26 cellular contexts compared by ENCODE assay signal in the genomic region with DNA sequence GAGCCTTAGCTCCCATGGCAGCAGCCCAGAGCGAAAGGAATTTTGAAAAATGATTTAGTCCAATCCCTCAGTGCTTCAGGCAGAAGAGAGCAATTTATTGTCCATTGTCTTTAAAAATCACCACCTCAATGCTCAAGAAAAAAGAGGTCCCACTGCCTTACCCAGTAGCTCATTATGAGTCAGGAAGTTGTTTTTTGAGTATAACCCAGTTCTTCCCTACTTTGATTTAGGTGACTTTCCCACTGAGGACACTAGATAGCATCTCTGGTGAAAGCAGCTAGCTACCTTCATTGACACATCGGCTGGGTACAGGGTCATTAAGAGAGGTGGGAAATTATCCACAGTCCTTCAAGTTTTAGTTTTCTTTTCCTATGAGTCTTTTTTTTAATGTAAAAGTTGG. TPM values are rescaled to one million over a fixed set of nuclear protein-coding genes. Genes with fewer than 3 reads are reported as not detected.
DNase-seq lines count a peak whose midpoint lies in the region; ATAC-seq and TF ChIP-seq lines count a peak whose summit lies in the region.
"Had no signal": no experiment of that assay in that cellular context is flagged by ENCODE, and none has a peak within 500 bp of the region (broad histone marks: within the 10 kb centered on the region; RNA-seq: fewer than 3 reads in every experiment).

No MANE protein-coding gene starts in this region.

- H2AFZ ChIP-seq in neural progenitor cell (replicated peaks): no peak overlapping the region

- ATAC-seq in activated CD8-positive, alpha-beta T cell treated with anti-CD3 and anti-CD28 coated beads, Interleukin-2, amount 10 ng/mL, durations not matched to agents 7 days and 5 days: no peak
- ATAC-seq in left lobe of liver (no peak), HG02642 (IDR thresholded peaks at IDR 0.05; ENCODE audit: poor library complexity, unreplicated experiment) (no peak)

- H3K27me3 Mint-ChIP-seq in activated CD4-positive, alpha-beta T cell treated with anti-CD3 and anti-CD28 coated beads, Interleukin-2, amount 10 ng/mL, durations not matched to agents 7 days and 5 days: no peaks in the 10 kb centered on the region
- no peaks in the 10 kb centered on the region for H3K27me3 Mint-ChIP-seq in activated CD8-positive, alpha-beta T cell treated with anti-CD3 and anti-CD28 coated beads, Interleukin-2, amount 10 ng/mL, durations not matched to agents 7 days and 5 days (ENCODE audit: low read depth)
- peaks cover 5% of the 10 kb centered on the region for H3K27me3 Mint-ChIP-seq in neural progenitor cell (ENCODE audit: insufficient read depth, low read depth)
- H3K27me3 Mint-ChIP-seq: IgD-negative memory B cell; progenitor cell of endocrine pancreas; stimulated activated naive CD8-positive, alpha-beta T cell treated with anti-CD3 and anti-CD28 coated beads, Interleukin-15, Interleukin-2, amounts not matched to agents 100 ng/mL and 50 ng/mL, for 24 hours had no signal

- peak overlapping the region; percentile 19 for H3K27ac Mint-ChIP-seq in activated CD4-positive, alpha-beta T cell treated with anti-CD3 and anti-CD28 coated beads, Interleukin-2, amount 10 ng/mL, durations not matched to agents 7 days and 5 days
- H3K27ac Mint-ChIP-seq in activated CD8-positive, alpha-beta T cell treated with anti-CD3 and anti-CD28 coated beads, Interleukin-2, amount 10 ng/mL, durations not matched to agents 7 days and 5 days: peak overlapping the region; percentile 43
- H3K27ac Mint-ChIP-seq in neural progenitor cell: peak overlapping the region; percentile 72
- H3K27ac Mint-ChIP-seq: IgD-negative memory B cell; progenitor cell of endocrine pancreas; stimulated activated naive CD8-positive, alpha-beta T cell treated with anti-CD3 and anti-CD28 coated beads, Interleukin-15, Interleukin-2, amounts not matched to agents 100 ng/mL and 50 ng/mL, for 24 hours had no signal

- H3K4me1 ChIP-seq in neural progenitor cell: peaks cover 5% of the 10 kb centered on the region
- H3K4me1 ChIP-seq: colonic mucosa, HAP-1 had no signal

- H3K4me2 ChIP-seq in neural progenitor cell: no peak overlapping the region

- H4K20me1 ChIP-seq in neural progenitor cell (ENCODE audit: low read depth): no peaks in the 10 kb centered on the region

- no peaks in the 10 kb centered on the region for H3K27me3 ChIP-seq in neural progenitor cell
- H3K27me3 ChIP-seq: colonic mucosa, tibial artery had no signal

- H3K79me2 ChIP-seq in neural progenitor cell (ENCODE audit: low read depth): no peaks in the 10 kb centered on the region

- DNase-seq in activated CD4-positive, alpha-beta T cell treated with anti-CD3 and anti-CD28 coated beads, Interleukin-2, amount 10 ng/mL, durations not matched to agents 7 days and 5 days: no peak
- DNase-seq in activated CD4-positive, alpha-beta T cell treated with anti-CD3 and anti-CD28 coated beads, Interleukin-2, amount 50 U/mL, for 1 hour: no peak
- DNase-seq in ELR (ENCODE audit: low read depth) (peak; percentile 21), neural progenitor cell (ENCODE audit: low spot score) (no peak), NCI-H146 treated with DMSO at 0.1 percent for 48 hours (lab: John Stamatoyannopoulos, UW; ENCODE audit: unreplicated experiment) (no peak), left lobe of liver (ENCODE audit: low spot score) (no peak)
- no peak for DNase-seq in activated CD8-positive, alpha-beta T cell treated with anti-CD3 and anti-CD28 coated beads, Interleukin-2, amount 10 ng/mL, durations not matched to agents 7 days and 5 days
- DNase-seq: 8988T; activated naive CD4-positive, alpha-beta T cell; colonic mucosa; DMS53; effector memory CD4-positive, alpha-beta T cell; erythroblast; GDM1; NCI-H1092; NCI-H187; NCI-H524 treated with DMSO at 0.1 percent for 48 hours; SHP77; T1000 had no signal

- H3K4me3 ChIP-seq in neural progenitor cell: no peak overlapping the region
- H3K4me3 ChIP-seq: colonic mucosa, HAP-1, lung, tibial artery had no signal

- H3K36me3 Mint-ChIP-seq in activated CD4-positive, alpha-beta T cell treated with anti-CD3 and anti-CD28 coated beads, Interleukin-2, amount 10 ng/mL, durations not matched to agents 7 days and 5 days (ENCODE audit: low read depth): peaks cover 3% of the 10 kb centered on the region
- peaks cover 66% of the 10 kb centered on the region for H3K36me3 Mint-ChIP-seq in activated CD8-positive, alpha-beta T cell treated with anti-CD3 and anti-CD28 coated beads, Interleukin-2, amount 10 ng/mL, durations not matched to agents 7 days and 5 days (ENCODE audit: low read depth)
- no peaks in the 10 kb centered on the region for H3K36me3 Mint-ChIP-seq in neural progenitor cell

- H3K9me3 Mint-ChIP-seq in activated CD4-positive, alpha-beta T cell treated with anti-CD3 and anti-CD28 coated beads, Interleukin-2, amount 10 ng/mL, durations not matched to agents 7 days and 5 days: no peaks in the 10 kb centered on the region
- no peaks in the 10 kb centered on the region for H3K9me3 Mint-ChIP-seq in activated CD8-positive, alpha-beta T cell treated with anti-CD3 and anti-CD28 coated beads, Interleukin-2, amount 10 ng/mL, durations not matched to agents 7 days and 5 days (ENCODE audit: insufficient read depth)
- H3K9me3 Mint-ChIP-seq in neural progenitor cell: no peaks in the 10 kb centered on the region
- H3K9me3 Mint-ChIP-seq: IgD-negative memory B cell; stimulated activated naive CD8-positive, alpha-beta T cell treated with anti-CD3 and anti-CD28 coated beads, Interleukin-15, Interleukin-2, amounts not matched to agents 100 ng/mL and 50 ng/mL, for 24 hours had no signal

- no peak overlapping the region for H3K27ac ChIP-seq in neural progenitor cell
- H3K27ac ChIP-seq: colonic mucosa, tibial artery had no signal

- H3K9me3 ChIP-seq in neural progenitor cell (ENCODE audit: low read depth): no peaks in the 10 kb centered on the region
- H3K9me3 ChIP-seq: colonic mucosa, HAP-1, tibial artery had no signal

- H3F3A ChIP-seq in neural progenitor cell (ENCODE audit: low read depth): peaks cover 3% of the 10 kb centered on the region

- no peak overlapping the region for H3K4me3 Mint-ChIP-seq in activated CD4-positive, alpha-beta T cell treated with anti-CD3 and anti-CD28 coated beads, Interleukin-2, amount 10 ng/mL, durations not matched to agents 7 days and 5 days
- H3K4me3 Mint-ChIP-seq in activated CD8-positive, alpha-beta T cell treated with anti-CD3 and anti-CD28 coated beads, Interleukin-2, amount 10 ng/mL, durations not matched to agents 7 days and 5 days: no peak overlapping the region
- no peak overlapping the region for H3K4me3 Mint-ChIP-seq in neural progenitor cell
- H3K4me3 Mint-ChIP-seq: IgD-negative memory B cell; stimulated activated naive CD8-positive, alpha-beta T cell treated with anti-CD3 and anti-CD28 coated beads, Interleukin-15, Interleukin-2, amounts not matched to agents 100 ng/mL and 50 ng/mL, for 24 hours had no signal

- no peaks in the 10 kb centered on the region for H3K36me3 ChIP-seq in neural progenitor cell
- H3K36me3 ChIP-seq: colonic mucosa, HAP-1, tibial artery had no signal

- H3K4me1 Mint-ChIP-seq in activated CD4-positive, alpha-beta T cell treated with anti-CD3 and anti-CD28 coated beads, Interleukin-2, amount 10 ng/mL, durations not matched to agents 7 days and 5 days: peaks cover 25% of the 10 kb centered on the region
- peaks cover 28% of the 10 kb centered on the region for H3K4me1 Mint-ChIP-seq in activated CD8-positive, alpha-beta T cell treated with anti-CD3 and anti-CD28 coated beads, Interleukin-2, amount 10 ng/mL, durations not matched to agents 7 days and 5 days (ENCODE audit: low read depth)
- peaks cover 11% of the 10 kb centered on the region for H3K4me1 Mint-ChIP-seq in neural progenitor cell

- CTCF ChIA-PET in activated CD4-positive, alpha-beta T cell treated with anti-CD3 and anti-CD28 coated beads, Interleukin-2, amount 10 ng/mL, durations not matched to agents 7 days and 5 days (lab: Charles Lee): interaction anchor here (0.5 kb wide), 1 partner anchor 1867 kb away, joined by 3 read pairs; no protein-coding TSS in a partner anchor
- CTCF ChIA-PET in activated CD8-positive, alpha-beta T cell treated with anti-CD3 and anti-CD28 coated beads, Interleukin-2, amount 10 ng/mL, durations not matched to agents 7 days and 5 days (lab: Charles Lee): interaction anchor here (0.8 to 2.2 kb wide), 4 partner anchors 29 to 70 kb away, joined by 3 to 7 read pairs (median 4); no protein-coding TSS in a partner anchor

- POLR2A ChIA-PET in activated CD4-positive, alpha-beta T cell treated with anti-CD3 and anti-CD28 coated beads, Interleukin-2, amount 10 ng/mL, durations not matched to agents 7 days and 5 days (lab: Charles Lee): interaction anchor here (0.7 to 0.9 kb wide), 2 partner anchors 8 to 40 kb away, joined by 6 to 9 read pairs; no protein-coding TSS in a partner anchor
- POLR2A ChIA-PET in activated CD8-positive, alpha-beta T cell treated with anti-CD3 and anti-CD28 coated beads, Interleukin-2, amount 10 ng/mL, durations not matched to agents 7 days and 5 days (lab: Charles Lee): no interaction called here

- no peak for TF ChIP-seq CTCF in neural progenitor cell (IDR thresholded peaks at IDR 0.05)

- no peak overlapping the region for H3K9ac ChIP-seq in neural progenitor cell

RNA-seq across cellular contexts. Expression of gene PECAM1, which starts 40.7 kb away (rescaled TPM):
- 10 to 100 TPM; 18.7 to 19.0 TPM for total RNA-seq in activated CD4-positive, alpha-beta T cell treated with anti-CD3 and anti-CD28 coated beads, Interleukin-2, amount 10 ng/mL, durations not matched to agents 7 days and 5 days
- 100 to 1,000 TPM; 188 to 197 TPM for total RNA-seq in activated CD8-positive, alpha-beta T cell treated with anti-CD3 and anti-CD28 coated beads, Interleukin-2, amount 10 ng/mL, durations not matched to agents 7 days and 5 days
- total RNA-seq in neural progenitor cell (ENCODE audit: low replicate concordance) (not detected in 2 replicates), left lobe of liver (20.2 TPM)

Comparison
In these comparisons a context has a peak if more than half of its experiments do, and no peak if none do; other contexts are left out.
1. H3K27ac Mint-ChIP-seq: peak in every context shown above with its lines; median percentile 72 in neural progenitor cell; 43 in activated CD8-positive, alpha-beta T cell treated with anti-CD3 and anti-CD28 coated beads, Interleukin-2, amount 10 ng/mL, durations not matched to agents 7 days and 5 days; 19 in activated CD4-positive, alpha-beta T cell treated with anti-CD3 and anti-CD28 coated beads, Interleukin-2, amount 10 ng/mL, durations not matched to agents 7 days and 5 days.
2. RNA of gene PECAM1, which starts 40.7 kb away (total RNA-seq): 188 to 197 TPM in activated CD8-positive, alpha-beta T cell treated with anti-CD3 and anti-CD28 coated beads, Interleukin-2, amount 10 ng/mL, durations not matched to agents 7 days and 5 days, 20.2 TPM in left lobe of liver (single experiment) and 18.7 to 19.0 TPM in activated CD4-positive, alpha-beta T cell treated with anti-CD3 and anti-CD28 coated beads, Interleukin-2, amount 10 ng/mL, durations not matched to agents 7 days and 5 days; not detected in neural progenitor cell; every median in the first group is over 10 times any median in the second.